In the genomic region with DNA sequence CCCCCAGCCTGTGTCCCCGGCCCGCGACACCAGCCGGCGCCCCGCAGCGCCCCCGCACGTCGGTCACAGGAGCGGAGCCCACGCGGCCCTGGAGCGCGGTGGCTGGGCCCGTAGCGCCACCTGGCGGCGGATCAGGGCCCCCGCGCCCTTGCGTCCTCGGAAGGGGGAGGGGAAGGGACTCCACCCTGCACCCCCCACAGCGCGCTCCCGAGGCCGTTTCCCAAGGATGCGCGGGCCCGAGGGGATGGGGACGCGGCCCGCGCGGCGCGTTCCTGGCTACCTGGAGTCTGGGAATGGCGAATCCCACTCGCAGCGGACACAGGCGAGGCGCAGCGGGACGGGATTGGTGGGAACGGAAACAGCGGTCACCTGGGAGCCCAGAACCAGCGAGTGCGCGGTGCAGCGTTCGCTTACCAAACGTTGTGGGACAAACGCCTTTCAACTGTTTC, we compare ENCODE assay signal across 1 cellular context.
TF ChIP-seq lines count a peak whose summit lies in the region.

No MANE protein-coding gene starts in this region.

TF ChIP-seq in K562, 482 proteins besides CTCF, POLR2A, EP300 and RAD21 (continued from another document):
- TF ChIP-seq CREM (IDR thresholded peaks at IDR 0.05; ENCODE audit: low read depth): peak; percentile 30; the same call in 1 of the 2 replicates
